Comparison of ENCODE assay signal across 8 cellular contexts in genomic region chr1:15758537-15758936, GRCh38. TPM values are rescaled to one million over a fixed set of nuclear protein-coding genes. Genes with fewer than 3 reads are reported as not detected.
DNase-seq lines count a peak whose midpoint lies in the region; ATAC-seq and TF ChIP-seq lines count a peak whose summit lies in the region.

Gene FBLIM1 (plus strand): TSS chr1:15758795. CDS start chr1:15764984, 6,189 bp downstream.

- TF ChIP-seq EP300 in transverse colon (IDR thresholded peaks at IDR 0.05; ENCODE audit: low read depth): no peak

- peaks cover under 1% of the 10 kb centered on the region for H3K36me3 Mint-ChIP-seq in memory B cell

- H2AFZ ChIP-seq in IMR-90 (replicated peaks; ENCODE audit: low read length, poor library complexity): peak within 1 kb of the TSS; percentile 94

- H2AK9ac ChIP-seq in IMR-90 (replicated peaks; ENCODE audit: low read depth, low read length, poor library complexity): peak within 1 kb of the TSS; percentile 98

- no peak for TF ChIP-seq RAD21 in IMR-90 (IDR thresholded peaks at IDR 0.05; ENCODE audit: low read length)

- peak within 1 kb of the TSS; percentile 48; the same call in 1 of the 2 replicates for H3K18ac ChIP-seq in IMR-90 (ENCODE audit: low read depth, low read length)

- H3K4me1 ChIP-seq in IMR-90 (ENCODE audit: control insufficient read depth, insufficient read depth, low read length) (peaks cover 17% of the 10 kb centered on the region), ectodermal cell (ENCODE audit: control insufficient read depth, insufficient read depth, low read length) (peaks cover 30% of the 10 kb centered on the region), transverse colon (peaks cover 3 to 79% (median 43%) of the 10 kb centered on the region in 4 donors)

- peak within 1 kb of the TSS; percentile 91 for H3K4me2 ChIP-seq in IMR-90 (ENCODE audit: low read depth, low read length)

- H3K14ac ChIP-seq in IMR-90 (replicated peaks; ENCODE audit: low read depth, low read length): peak within 1 kb of the TSS; percentile 95

- H3K4me3 ChIP-seq in IMR-90 (ENCODE audit: insufficient read depth, low read depth, low read length) (peak within 1 kb of the TSS; percentile 68), ectodermal cell (ENCODE audit: insufficient read depth, low read depth, low read length) (peak within 1 kb of the TSS; percentile 64), transverse colon (peak within 1 kb of the TSS; percentile 32 to 84 (median 76))

- H3K36me3 ChIP-seq in IMR-90 (ENCODE audit: control insufficient read depth, insufficient read depth, low read length) (no peaks in the 10 kb centered on the region; the same call in 1 of the 2 replicates), ectodermal cell (ENCODE audit: control insufficient read depth, insufficient read depth, low read length) (no peaks in the 10 kb centered on the region), transverse colon (no peaks in the 10 kb centered on the region)

- peak within 1 kb of the TSS; percentile 71 for H3K4me3 Mint-ChIP-seq in memory B cell

- H2BK5ac ChIP-seq in IMR-90 (ENCODE audit: low read depth, low read length, poor library complexity, severe bottlenecking): peak within 1 kb of the TSS; percentile 42

- no peak within 1 kb of the TSS for H2BK20ac ChIP-seq in IMR-90 (ENCODE audit: low read depth, low read length)

- peaks cover 9 to 39% of the 10 kb centered on the region in 2 experiments; a peak in 3 of 4 replicates for H3K79me1 ChIP-seq in IMR-90 (ENCODE audit: low read depth in 1 of 2, low read length in 2 of 2)

- peak; percentile 65 for ATAC-seq in IMR-90 (ENCODE audit: low read depth)
- ATAC-seq in memory B cell (ENCODE audit: low read depth): no peak
- ATAC-seq in HG03571 (IDR thresholded peaks at IDR 0.05; ENCODE audit: unreplicated experiment): no peak

- H4K20me1 ChIP-seq in IMR-90 (ENCODE audit: insufficient read depth, low read length): peaks cover 23% of the 10 kb centered on the region

- peak within 1 kb of the TSS; percentile 66; the same call in 1 of the 2 replicates for H3K56ac ChIP-seq in IMR-90 (ENCODE audit: extremely low read depth, insufficient read depth, low read length)

- peak within 1 kb of the TSS; percentile 47 for H2BK120ac ChIP-seq in IMR-90 (ENCODE audit: low read depth, low read length)

- H3K9ac ChIP-seq in IMR-90 (ENCODE audit: low read depth, low read length): peak within 1 kb of the TSS; percentile 92

- peak within 1 kb of the TSS; percentile 96 for H4K5ac ChIP-seq in IMR-90 (ENCODE audit: low read depth, low read length)

- H3K4me1 Mint-ChIP-seq in memory B cell: peaks cover 13% of the 10 kb centered on the region

- BruUV-seq in IMR-90 (replicated peaks; lab: Mats Ljungman, UMichigan): no TSS peak

- no peaks in the 10 kb centered on the region for H3K27me3 ChIP-seq in IMR-90 (ENCODE audit: control insufficient read depth, insufficient read depth, low read length)
- peaks cover 42% of the 10 kb centered on the region for H3K27me3 ChIP-seq in ectodermal cell (ENCODE audit: control insufficient read depth, insufficient read depth, low read length, poor library complexity, severe bottlenecking)
- H3K27me3 ChIP-seq in transverse colon: peaks cover 20% of the 10 kb centered on the region

- TF ChIP-seq CTCF in IMR-90 (conservative IDR thresholded peaks at IDR 0.05; ENCODE audit: low read depth, low read length) (no peak), transverse colon (IDR thresholded peaks at IDR 0.05) (no peak)

- DNase-seq in AG08396 (ENCODE audit: low spot score) (peak; percentile 64), IMR-90 (no peak), memory B cell (ENCODE audit: low spot score in 2 of 2) (no peak), transverse colon (no peak), SW 1271 (lab: John Stamatoyannopoulos, UW) (no peak), T1000 (lab: John Stamatoyannopoulos, UW) (no peak)

- H3K9me3 ChIP-seq in IMR-90 (ENCODE audit: control insufficient read depth, insufficient read depth, low read length): no peaks in the 10 kb centered on the region
- H3K9me3 ChIP-seq in ectodermal cell (ENCODE audit: control insufficient read depth, low read length): no peaks in the 10 kb centered on the region
- H3K9me3 ChIP-seq in transverse colon: no peaks in the 10 kb centered on the region

- H2BK15ac ChIP-seq in IMR-90 (ENCODE audit: low read depth, low read length): peak within 1 kb of the TSS; percentile 89; the same call in 2 of the 3 replicates

- WGBS in IMR-90 (ENCODE audit: extremely low coverage in 2 of 2, insufficient read length in 1 of 2), 2 experiments: 0% methylated on average over 13 of the region's 49 CpGs; no CpG with 5 or more reads in 1 of the 2 experiments
- WGBS in ectodermal cell, 2 experiments: 0% methylated on average over 41 to 49 of the region's 49 CpGs
- no CpG with 5 or more reads among the region's 49 CpGs for WGBS in transverse colon (ENCODE audit: low coverage in 1 of 2), 2 donors

- H3K27ac Mint-ChIP-seq in memory B cell: no peak within 1 kb of the TSS

- POLR2A ChIA-PET in IMR-90 (lab: Charles Lee; ENCODE audit: unreplicated experiment): no interaction called here

- CTCF ChIA-PET in IMR-90 (lab: Yijun Ruan, JAX): no interaction called here

- in situ Hi-C loops in IMR-90 (cut with MboI; ENCODE audit: low sequenced_read_pairs) (no loop called here), transverse colon (cut with MboI; ENCODE audit: low pct_ligation_motif_present in 1 of 4, low pct_unique_long_range_greater_than_20kb in 1 of 4, low sequenced_read_pairs in 3 of 4) (no loop called here)

- peak within 1 kb of the TSS; percentile 92 for H3K4ac ChIP-seq in IMR-90 (ENCODE audit: low read depth, low read length)

- H4K8ac ChIP-seq in IMR-90 (ENCODE audit: low read depth in 2 of 2, low read length in 2 of 2): peak within 1 kb of the TSS; percentile 95 to 96

- H3K23ac ChIP-seq in IMR-90 (ENCODE audit: low read depth, low read length): peak within 1 kb of the TSS; percentile 89

- H2AK5ac ChIP-seq in IMR-90 (ENCODE audit: low read depth, low read length): peak within 1 kb of the TSS; percentile 86

- no peaks in the 10 kb centered on the region for H3K9me3 Mint-ChIP-seq in memory B cell

- intact Hi-C loops in IMR-90 (cut with micrococcal nuclease) (no loop called here), transverse colon (cut with DNase I; ENCODE audit: low total_unique reads) (no loop called here)

- H3K27me3 Mint-ChIP-seq in memory B cell: peaks cover 22% of the 10 kb centered on the region

- H3K27ac ChIP-seq in IMR-90 (ENCODE audit: insufficient read depth, low read length) (peak within 1 kb of the TSS; percentile 91), ectodermal cell (ENCODE audit: insufficient read depth, low read depth, low read length, poor library complexity, severe bottlenecking) (no peak within 1 kb of the TSS), transverse colon (peak within 1 kb of the TSS; percentile 71 to 87 (median 85))

- dilution Hi-C loops in IMR-90 (cut with HindIII; ENCODE audit: low sequenced_read_pairs, unreplicated experiment): no loop called here

- H4K91ac ChIP-seq in IMR-90 (ENCODE audit: insufficient read depth, low read depth, low read length): peak within 1 kb of the TSS; percentile 93

- TF ChIP-seq POLR2A in IMR-90 (IDR thresholded peaks at IDR 0.05; ENCODE audit: low read depth, low read length) (no peak), transverse colon (IDR thresholded peaks at IDR 0.05) (no peak)

- H3K9me1 ChIP-seq in IMR-90 (ENCODE audit: insufficient read depth, low read length): peaks cover 7% of the 10 kb centered on the region

TF ChIP-seq in IMR-90, 13 proteins besides CTCF, POLR2A, EP300 and RAD21:
- TF ChIP-seq BHLHE40 (IDR thresholded peaks at IDR 0.05; ENCODE audit: low read depth, low read length) (no peak), RFX5 (IDR thresholded peaks at IDR 0.05; ENCODE audit: low read depth, low read length) (no peak), FOS (IDR thresholded peaks at IDR 0.05; ENCODE audit: low read depth, low read length) (no peak), RCOR1 (IDR thresholded peaks at IDR 0.05; ENCODE audit: insufficient replicate concordance, low read length) (no peak), CHD1 (IDR thresholded peaks at IDR 0.05; ENCODE audit: low read depth, low read length) (no peak), MXI1 (IDR thresholded peaks at IDR 0.05; ENCODE audit: borderline replicate concordance, low read depth, low read length) (no peak), CEBPB (IDR thresholded peaks at IDR 0.05; ENCODE audit: low read depth, low read length) (no peak), USF2 (IDR thresholded peaks at IDR 0.05; ENCODE audit: low read depth, low read length) (no peak), NFE2L2 (IDR thresholded peaks at IDR 0.05; ENCODE audit: low read depth, low read length) (no peak), ELK1 (IDR thresholded peaks at IDR 0.05; ENCODE audit: borderline replicate concordance, low read depth, low read length) (no peak), MAFK (IDR thresholded peaks at IDR 0.05; ENCODE audit: low read depth, low read length) (no peak), SMC3 (IDR thresholded peaks at IDR 0.05; ENCODE audit: low read depth, low read length) (no peak), MAZ (IDR thresholded peaks at IDR 0.05; ENCODE audit: borderline replicate concordance, low read depth, low read length) (no peak)
TF ChIP-seq in IMR-90: peak in this region for 0.

RNA-seq across cellular contexts. Expression of gene FBLIM1, which starts in this region (rescaled TPM):
- total RNA-seq in IMR-90 (2012; rRNA removed) (43.6 and 52.2 TPM in 2 replicates), transverse colon (100 to 1,000 TPM; 140 to 411 (median 311) TPM)
- 140 and 159 TPM in 2 replicates for polyA plus RNA-seq in IMR-90 (2012; rRNA removed)
- polyA plus RNA-seq in IMR-90 (2012; cell fraction: cytosol; rRNA removed): 157 and 164 TPM in 2 replicates
- 95.1 and 141 TPM in 2 replicates for polyA plus RNA-seq in IMR-90 (2012; cell fraction: nucleus; rRNA removed; ENCODE audit: low replicate concordance)
- polyA plus RNA-seq in ectodermal cell (2013, experiment 1 of 4): 9.1 TPM
- 12.0 TPM for polyA plus RNA-seq in ectodermal cell (2013, experiment 2 of 4)
- polyA plus RNA-seq in ectodermal cell (2013, experiment 3 of 4): 10.9 TPM
- polyA plus RNA-seq in ectodermal cell (2013, experiment 4 of 4): 11.3 TPM
